ENCODE assay signal across 19 cellular contexts in genomic region chr5:74647096-74647495, GRCh38. TPM values are rescaled to one million over a fixed set of nuclear protein-coding genes. Genes with fewer than 3 reads are reported as not detected.
DNase-seq lines count a peak whose midpoint lies in the region; ATAC-seq lines count a peak whose summit lies in the region.
"Had no signal": no experiment of that assay in that cellular context is flagged by ENCODE, and none has a peak within 500 bp of the region (broad histone marks: within the 10 kb centered on the region; RNA-seq: fewer than 3 reads in every experiment).

No MANE protein-coding gene starts in this region.

- H3K9ac ChIP-seq in GM23248, result no peak overlapping the region

- H3K27ac ChIP-seq in GM23248, result no peak overlapping the region
- H3K27ac ChIP-seq: adrenal gland, colonic mucosa, esophagus squamous epithelium, hepatocyte had no signal

- no peaks in the 10 kb centered on the region for H3K79me2 ChIP-seq in GM23248 (ENCODE audit: insufficient read depth)
- H3K79me2 ChIP-seq: hepatocyte had no signal

- H3K36me3 ChIP-seq in GM23248 (ENCODE audit: low read depth), result no peaks in the 10 kb centered on the region
- H3K36me3 ChIP-seq: adrenal gland, colonic mucosa, esophagus squamous epithelium had no signal

- no peak for DNase-seq in GM23248
- peak; percentile 65 for DNase-seq in NCI-H146 (lab: John Stamatoyannopoulos, UW)
- peak; percentile 28 for DNase-seq in RPMI8226
- peak; percentile 50 for DNase-seq in medulla oblongata (ENCODE audit: extremely low spot score)
- no peak for DNase-seq in SW 1271 (lab: John Stamatoyannopoulos, UW)
- DNase-seq in superior temporal gyrus (ENCODE audit: extremely low spot score), result no peak
- DNase-seq: adrenal gland; AML-193; colonic mucosa; DND-41; esophagus squamous epithelium; naive thymus-derived CD8-positive, alpha-beta T cell; NCI-H1694 treated with DMSO at 0.1 percent for 48 hours; stimulated activated CD4-positive, alpha-beta T cell treated with anti-CD3 and anti-CD28 coated beads, Interleukin-4, amount 100 ng/mL, for 24 hours; T-helper 9 cell had no signal

- no peak overlapping the region for H3K4me2 ChIP-seq in GM23248 (ENCODE audit: unreplicated experiment)
- H3K4me2 ChIP-seq: hepatocyte had no signal

- WGBS in GM23248 (ENCODE audit: low coverage in 1 of 2, low lambda C conversion rate in 2 of 2, missing lambda C conversion rate in 2 of 2), 2 experiments, result 97 to 100% methylated on average over 1 of the region's 1 CpG

- no peaks in the 10 kb centered on the region for H3K9me2 ChIP-seq in GM23248 (ENCODE audit: insufficient read depth)

- H2AFZ ChIP-seq in GM23248, result 0 out of 2 replicates have a peak overlapping the region, but pooled peaks have one; percentile 3
- H2AFZ ChIP-seq: hepatocyte had no signal

- H3F3A ChIP-seq in GM23248 (ENCODE audit: insufficient read depth), result peaks cover 15% of the 10 kb centered on the region

- ATAC-seq in GM18873 (IDR thresholded peaks at IDR 0.05; ENCODE audit: low FRiP score, unreplicated experiment), result no peak
- no peak for ATAC-seq in HG03457 (IDR thresholded peaks at IDR 0.05; ENCODE audit: unreplicated experiment)
- ATAC-seq: naive thymus-derived CD8-positive, alpha-beta T cell; stimulated activated memory B cell treated with anti-CD40 and anti-IgM and Interleukin-4, amounts not matched to agents 10 μg/mL and 1 μg/mL and 100 μg/mL, for 72 hours had no signal

- in situ Hi-C loops in GM23248 (cut with MboI), result loop anchor here (5.0 to 10.0 kb wide), 2 partner anchors 612 to 745 kb away; no protein-coding TSS in a partner anchor

- no peaks in the 10 kb centered on the region for H3K27me3 ChIP-seq in GM23248 (replicated peaks; ENCODE audit: insufficient read depth)
- H3K27me3 ChIP-seq: adrenal gland, colonic mucosa, esophagus squamous epithelium, hepatocyte had no signal

- no peaks in the 10 kb centered on the region for H3K9me3 ChIP-seq in GM23248 (ENCODE audit: low read depth)
- H3K9me3 ChIP-seq: adrenal gland, colonic mucosa, esophagus squamous epithelium had no signal

- no peak overlapping the region for H3K4me3 ChIP-seq in GM23248
- H3K4me3 ChIP-seq: adrenal gland, colonic mucosa, esophagus squamous epithelium, hepatocyte had no signal

- no peaks in the 10 kb centered on the region for H4K20me1 ChIP-seq in GM23248 (ENCODE audit: insufficient read depth)

- peaks cover 22% of the 10 kb centered on the region for H3K4me1 ChIP-seq in GM23248 (ENCODE audit: insufficient read depth)

RNA-seq across cellular contexts. Expression of gene ENC1, which starts 6.6 kb away (rescaled TPM):
- 15.3 and 18.5 TPM in 2 replicates for total RNA-seq in GM23248 (2014; rRNA removed; shearing (Covaris generic))
- 14.6 and 15.8 TPM in 2 replicates for polyA plus RNA-seq in GM23248 (2016; fragmentation: Nextera tagmentation; extraction: Ambion mirVana)

RNA-seq across cellular contexts. Expression of gene HEXB, which starts 37.9 kb away (rescaled TPM):
- 106 and 109 TPM in 2 replicates for total RNA-seq in GM23248 (2014; rRNA removed; shearing (Covaris generic))
- polyA plus RNA-seq in GM23248 (2016; fragmentation: Nextera tagmentation; extraction: Ambion mirVana), result 127 TPM in 2 replicates

Comparison
In these comparisons a context has a peak if more than half of its experiments do, and no peak if none do; other contexts are left out.
1. DNase-seq: peak in NCI-H146 (single experiment), RPMI8226 (single experiment) and medulla oblongata (single experiment); none in GM23248 (single experiment), SW 1271 (0 of 2) and superior temporal gyrus (single experiment).